In the genomic region with DNA sequence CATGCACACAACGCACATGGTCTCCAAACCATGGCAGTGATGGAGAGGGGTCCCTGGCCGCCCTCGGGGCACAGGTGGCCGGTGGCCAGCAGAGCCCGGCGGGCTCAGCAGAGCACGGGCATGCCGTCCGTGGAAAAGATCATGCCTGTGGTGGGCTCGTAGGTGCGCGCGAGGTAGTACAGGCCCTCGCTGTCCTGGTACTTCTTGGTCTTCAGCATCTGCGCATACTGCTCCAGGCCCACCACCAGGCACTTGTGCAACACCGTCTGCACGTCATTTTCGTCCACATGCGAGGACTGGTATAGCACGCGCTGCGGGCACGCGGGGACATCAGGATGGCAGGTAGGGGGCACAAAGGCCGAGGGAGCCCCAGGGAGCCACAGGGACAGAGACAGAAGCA, we compare ENCODE assay signal across 6 cellular contexts.
DNase-seq lines count a peak whose midpoint lies in the region; FAIRE-seq and TF ChIP-seq lines count a peak whose summit lies in the region.
"Not testable (repeated sequence)": the region's sequence is repeated elsewhere in the genome, so short reads cannot be mapped to it uniquely, and the experiment has no call there.

No MANE protein-coding gene starts in this region.

- DNase-seq in CD14-positive monocyte (ENCODE audit: low spot score), result peak; percentile 41
- DNase-seq in activated CD4-positive, alpha-beta T cell treated with anti-CD3 and anti-CD28 coated beads, Interleukin-2, amount 10 ng/mL, durations not matched to agents 24 days and 14 days, result peak; percentile 15
- DNase-seq in kidney, result peak; percentile 81
- peak; percentile 88 for DNase-seq in mesenteric fat pad (ENCODE audit: low spot score)
- peak; percentile 76 for DNase-seq in posterior vena cava (ENCODE audit: low spot score)
- peak; percentile 69 for DNase-seq in spleen

- H3K9me3 Mint-ChIP-seq in CD14-positive monocyte, result peaks cover 15 to 72% (median 45%) of the 10 kb centered on the region in 7 donors
- H3K9me3 Mint-ChIP-seq in activated CD4-positive, alpha-beta T cell treated with anti-CD3 and anti-CD28 coated beads, Interleukin-2, amount 10 ng/mL, durations not matched to agents 24 days and 14 days, result not testable (repeated sequence)

- not testable (repeated sequence) for H3K4me1 ChIP-seq in kidney (ENCODE audit: control insufficient read depth in 1 of 2, insufficient read depth in 1 of 2, low read depth in 1 of 2, low read length in 2 of 2); spleen

- H3K27ac ChIP-seq in kidney (ENCODE audit: low read depth in 2 of 2, low read length in 2 of 2); spleen: not testable (repeated sequence)

- not testable (repeated sequence) for H3K9ac ChIP-seq in kidney (ENCODE audit: low read length in 2 of 2)

- not testable (repeated sequence) for H3K36me3 ChIP-seq in kidney (ENCODE audit: control insufficient read depth in 1 of 2, insufficient read depth in 2 of 2, low read length in 2 of 2); spleen

- H3K27me3 ChIP-seq in spleen (replicated peaks in 1 of 7), result not testable (repeated sequence)

- not testable (repeated sequence) for H3K4me3 ChIP-seq in kidney (ENCODE audit: low read length in 2 of 2); spleen

- not testable (repeated sequence) for H3K9me3 ChIP-seq in kidney (ENCODE audit: control insufficient read depth in 1 of 2, low read length in 2 of 2)
- H3K9me3 ChIP-seq in spleen, result peaks cover 0 to 71% (median 42%) of the 10 kb centered on the region in 8 donors

- not testable (repeated sequence) for H3K36me3 Mint-ChIP-seq in CD14-positive monocyte; activated CD4-positive, alpha-beta T cell treated with anti-CD3 and anti-CD28 coated beads, Interleukin-2, amount 10 ng/mL, durations not matched to agents 24 days and 14 days (ENCODE audit: low read depth)

- H3K27ac Mint-ChIP-seq in CD14-positive monocyte; activated CD4-positive, alpha-beta T cell treated with anti-CD3 and anti-CD28 coated beads, Interleukin-2, amount 10 ng/mL, durations not matched to agents 24 days and 14 days: not testable (repeated sequence)

- intact Hi-C loops in CD14-positive monocyte (cut with micrococcal nuclease); activated CD4-positive, alpha-beta T cell treated with anti-CD3 and anti-CD28 coated beads, Interleukin-2, amount 10 ng/mL, durations not matched to agents 24 days and 14 days (cut with micrococcal nuclease); kidney (cut with DNase I); posterior vena cava (cut with DNase I); spleen (cut with DNase I; ENCODE audit: low total_unique reads): not testable (repeated sequence)

- not testable (repeated sequence) for TF ChIP-seq POLR2A in spleen (IDR thresholded peaks at IDR 0.05)

- H3K4me1 Mint-ChIP-seq in CD14-positive monocyte; activated CD4-positive, alpha-beta T cell treated with anti-CD3 and anti-CD28 coated beads, Interleukin-2, amount 10 ng/mL, durations not matched to agents 24 days and 14 days: not testable (repeated sequence)

- 90 to 96% (median 91%) methylated on average over 10 to 25 of the region's 25 CpGs for WGBS in spleen, 5 donors

- not testable (repeated sequence) for FAIRE-seq in kidney (lab: Jason Lieb, UNC)

- H3K27me3 Mint-ChIP-seq in CD14-positive monocyte (ENCODE audit: low read depth in 3 of 3); activated CD4-positive, alpha-beta T cell treated with anti-CD3 and anti-CD28 coated beads, Interleukin-2, amount 10 ng/mL, durations not matched to agents 24 days and 14 days: not testable (repeated sequence)

- not testable (repeated sequence) for TF ChIP-seq CTCF in CD14-positive monocyte (IDR thresholded peaks at IDR 0.05); kidney (IDR thresholded peaks at IDR 0.05; ENCODE audit: borderline replicate concordance, extremely low read depth, insufficient read depth); spleen (IDR thresholded peaks at IDR 0.05 in 8 of 11, conservative IDR thresholded peaks at IDR 0.05 in 3 of 11)

- not testable (repeated sequence) for H3K4me3 Mint-ChIP-seq in CD14-positive monocyte; activated CD4-positive, alpha-beta T cell treated with anti-CD3 and anti-CD28 coated beads, Interleukin-2, amount 10 ng/mL, durations not matched to agents 24 days and 14 days

Comparison
In these comparisons a context has a peak if more than half of its experiments do, and no peak if none do; other contexts are left out.
1. DNase-seq: peak in every context shown above with its lines; median percentile 88 in mesenteric fat pad; 81 in kidney; 76 in posterior vena cava; 69 in spleen; 41 in CD14-positive monocyte; 15 in activated CD4-positive, alpha-beta T cell treated with anti-CD3 and anti-CD28 coated beads, Interleukin-2, amount 10 ng/mL, durations not matched to agents 24 days and 14 days.